ENCODE assay signal across 34 cellular contexts in genomic region chr2:213789940-213790339, GRCh38.
"Had no signal": no experiment of that assay in that cellular context is flagged by ENCODE, and none has a peak within 500 bp of the region (broad histone marks: within the 10 kb centered on the region; RNA-seq: fewer than 3 reads in every experiment).

No MANE protein-coding gene starts in this region.

- H3K9me3 ChIP-seq: adrenal gland, ascending aorta, body of pancreas, breast epithelium had no signal

- H3K36me3 ChIP-seq: adrenal gland, ascending aorta, brain microvascular endothelial cell, breast epithelium, cardiac muscle cell had no signal

- ATAC-seq: activated naive CD4-positive, alpha-beta T cell treated with anti-CD3 and anti-CD28 coated beads, Interleukin-2, amount 50 U/mL, for 72 hours; activated naive CD8-positive, alpha-beta T cell treated with anti-CD3 and anti-CD28 coated beads, Interleukin-2, amount 50 U/mL, for 24 hours; activated T-cell treated with anti-CD3 and anti-CD28 coated beads, Interleukin-2, amount 50 U/mL, for 4 hours; activated T-cell treated with anti-CD3 and anti-CD28 coated beads, Interleukin-2, amount 50 U/mL, for 72 hours; activated T-helper 17 cell treated with anti-CD3 and anti-CD28 coated beads, Interleukin-2, amount 50 U/mL, for 72 hours; body of pancreas had no signal

- H3K4me3 ChIP-seq: adrenal gland, ascending aorta, body of pancreas, breast epithelium, cardiac muscle cell had no signal

- DNase-seq: activated effector memory CD4-positive, alpha-beta T cell treated with anti-CD3 and anti-CD28 coated beads, Interleukin-2, amount 50 U/mL, for 16 hours; activated effector memory CD4-positive, alpha-beta T cell treated with Interleukin-2 at 50 U/mL for 16 hours; activated gamma-delta T cell; activated gamma-delta T cell treated with Interleukin-2 at 50 U/mL for 16 hours; activated naive CD4-positive, alpha-beta T cell; activated naive CD4-positive, alpha-beta T cell treated with anti-CD3 and anti-CD28 coated beads for 36 hours; activated naive CD4-positive, alpha-beta T cell treated with anti-CD3 and anti-CD28 coated beads, Interleukin-2, amount 10 ng/mL, durations not matched to agents 7 days and 5 days; activated naive CD4-positive, alpha-beta T cell treated with anti-CD3 and anti-CD28 coated beads, Interleukin-2, amount 50 U/mL, for 16 hours; activated naive CD4-positive, alpha-beta T cell treated with Interleukin-2 at 50 U/mL for 16 hours; activated naive CD8-positive, alpha-beta T cell treated with anti-CD3 and anti-CD28 coated beads for 36 hours; activated naive CD8-positive, alpha-beta T cell treated with anti-CD3 and anti-CD28 coated beads, Interleukin-2, amount 10 ng/mL, durations not matched to agents 7 days and 5 days; activated naive CD8-positive, alpha-beta T cell treated with anti-CD3 and anti-CD28 coated beads, Interleukin-2, amount 50 U/mL, for 24 hours; activated T-cell treated with anti-CD3 and anti-CD28 coated beads, Interleukin-2, amount 50 U/mL, for 1 hour; activated T-cell treated with anti-CD3 and anti-CD28 coated beads, Interleukin-2, amount 50 U/mL, for 24 hours; activated T-cell treated with anti-CD3 and anti-CD28 coated beads, Interleukin-2, amount 50 U/mL, for 4 hours; activated T-cell treated with anti-CD3 and anti-CD28 coated beads, Interleukin-2, amount 50 U/mL, for 48 hours; activated T-cell treated with anti-CD3 and anti-CD28 coated beads, Interleukin-2, amount 50 U/mL, for 72 hours; adrenal gland; amniotic stem cell; amygdala; anterior cingulate cortex; aorta; body of pancreas; brain microvascular endothelial cell; caudate nucleus; central memory CD4-positive, alpha-beta T cell; cerebellar nuclear complex had no signal

- FAIRE-seq: astrocyte, bronchial epithelial cell had no signal

- H3K4me1 ChIP-seq: adrenal gland, ascending aorta, body of pancreas, breast epithelium had no signal

- H3K27me3 ChIP-seq: adrenal gland, ascending aorta, body of pancreas, brain microvascular endothelial cell, breast epithelium, cardiac muscle cell had no signal

- H3K27ac ChIP-seq: adrenal gland, ascending aorta, body of pancreas, brain microvascular endothelial cell, breast epithelium, cardiac muscle cell had no signal
